In genomic region chr12:21296751-21297406, GRCh38 we compare ENCODE assay signal across 9 cellular contexts. TPM values are rescaled to one million over a fixed set of nuclear protein-coding genes. Genes with fewer than 3 reads are reported as not detected.
DNase-seq lines count a peak whose midpoint lies in the region; ATAC-seq and TF ChIP-seq lines count a peak whose summit lies in the region.
"Had no signal": no experiment of that assay in that cellular context is flagged by ENCODE, and none has a peak within 500 bp of the region (broad histone marks: within the 10 kb centered on the region; RNA-seq: fewer than 3 reads in every experiment).

No MANE protein-coding gene starts in this region.

- DNase-seq in CD4-positive, CD25-positive, alpha-beta regulatory T cell: peak in 2 of 3 donors; percentile 10 to 12
- DNase-seq in RPMI8226 (peak; percentile 14), tibial artery (no peak), NCI-H774 (lab: John Stamatoyannopoulos, UW) (no peak)
- DNase-seq in activated CD8-positive, alpha-beta memory T cell treated with anti-CD3 and anti-CD28 coated beads, Interleukin-2, amount 50 U/mL, for 48 hours: no peak

- H3K27ac ChIP-seq in CD4-positive, CD25-positive, alpha-beta regulatory T cell (ENCODE audit: insufficient read depth, low read length, poor library complexity, severe bottlenecking): no peak overlapping the region
- H3K27ac ChIP-seq in gastroesophageal sphincter (no peak overlapping the region), tibial artery (no peak overlapping the region)
- H3K27ac ChIP-seq: SJSA1 had no signal

- peaks cover 0 to 2% (median under 1%) of the 10 kb centered on the region in 4 donors for H3K4me1 Mint-ChIP-seq in CD4-positive, CD25-positive, alpha-beta regulatory T cell

- no peak overlapping the region for H3K4me3 Mint-ChIP-seq in CD4-positive, CD25-positive, alpha-beta regulatory T cell

- H3K9me3 Mint-ChIP-seq in CD4-positive, CD25-positive, alpha-beta regulatory T cell: no peaks in the 10 kb centered on the region

- no peak for TF ChIP-seq EP300 in gastroesophageal sphincter (IDR thresholded peaks at IDR 0.05)

- no peaks in the 10 kb centered on the region for H3K36me3 ChIP-seq in CD4-positive, CD25-positive, alpha-beta regulatory T cell (ENCODE audit: control insufficient read depth, insufficient read depth, low read length)
- no peaks in the 10 kb centered on the region for H3K36me3 ChIP-seq in gastroesophageal sphincter
- H3K36me3 ChIP-seq in tibial artery: no peaks in the 10 kb centered on the region
- H3K36me3 ChIP-seq: SJSA1 had no signal

- TF ChIP-seq POLR2A in gastroesophageal sphincter (IDR thresholded peaks at IDR 0.05): no peak

- no peaks in the 10 kb centered on the region for H3K36me3 Mint-ChIP-seq in CD4-positive, CD25-positive, alpha-beta regulatory T cell

- no peaks in the 10 kb centered on the region for H3K9me3 ChIP-seq in CD4-positive, CD25-positive, alpha-beta regulatory T cell (ENCODE audit: control insufficient read depth in 2 of 2, low read length in 2 of 2)
- H3K9me3 ChIP-seq in gastroesophageal sphincter: no peaks in the 10 kb centered on the region
- H3K9me3 ChIP-seq in tibial artery: no peaks in the 10 kb centered on the region
- H3K9me3 ChIP-seq: SJSA1 had no signal

- WGBS in gastroesophageal sphincter (ENCODE audit: low coverage in 1 of 2), 2 donors: 20 to 79% methylated on average over 1 to 2 of the region's 4 CpGs

- H3K27me3 ChIP-seq in CD4-positive, CD25-positive, alpha-beta regulatory T cell (ENCODE audit: control insufficient read depth, insufficient read depth, low read length): peaks cover 3% of the 10 kb centered on the region
- H3K27me3 ChIP-seq in gastroesophageal sphincter (no peaks in the 10 kb centered on the region), tibial artery (no peaks in the 10 kb centered on the region)
- H3K27me3 ChIP-seq: SJSA1 had no signal

- no peaks in the 10 kb centered on the region for H3K4me1 ChIP-seq in CD4-positive, CD25-positive, alpha-beta regulatory T cell (ENCODE audit: control insufficient read depth, insufficient read depth, low read length, poor library complexity, severe bottlenecking)
- H3K4me1 ChIP-seq in gastroesophageal sphincter: no peaks in the 10 kb centered on the region
- no peaks in the 10 kb centered on the region for H3K4me1 ChIP-seq in tibial artery
- H3K4me1 ChIP-seq: SJSA1 had no signal

- peak overlapping the region in 1 of 3 donors; percentile 60 for H3K27ac Mint-ChIP-seq in CD4-positive, CD25-positive, alpha-beta regulatory T cell

- TF ChIP-seq CTCF in gastroesophageal sphincter (IDR thresholded peaks at IDR 0.05): peak; percentile 37 to 61 (median 46)
- TF ChIP-seq CTCF in tibial artery (IDR thresholded peaks at IDR 0.05): peak; percentile 45 to 62

- intact Hi-C loops in tibial artery (cut with DNase I; ENCODE audit: low total_unique reads): no loop called here

- peaks cover 22% of the 10 kb centered on the region for H3K27me3 Mint-ChIP-seq in CD4-positive, CD25-positive, alpha-beta regulatory T cell

- ATAC-seq in CD4-positive, CD25-positive, alpha-beta regulatory T cell (ENCODE audit: low read depth in 2 of 2): peak in 1 of 2 donors; percentile 28
- ATAC-seq in GM18502 (IDR thresholded peaks at IDR 0.05; ENCODE audit: poor library complexity, unreplicated experiment) (peak; percentile 75), HG02970 (IDR thresholded peaks at IDR 0.05; ENCODE audit: low FRiP score, unreplicated experiment) (peak; percentile 70), gastroesophageal sphincter (no peak)

- no peak overlapping the region for H3K4me3 ChIP-seq in CD4-positive, CD25-positive, alpha-beta regulatory T cell (ENCODE audit: low read depth, low read length)
- H3K4me3 ChIP-seq in gastroesophageal sphincter: no peak overlapping the region
- H3K4me3 ChIP-seq in tibial artery: no peak overlapping the region
- H3K4me3 ChIP-seq: SJSA1 had no signal

RNA-seq across cellular contexts. Expression of gene SLCO1A2, which starts 37.8 kb away (rescaled TPM):
- total RNA-seq in CD4-positive, CD25-positive, alpha-beta regulatory T cell: not detected
- not detected for polyA plus RNA-seq in CD4-positive, CD25-positive, alpha-beta regulatory T cell
- total RNA-seq in gastroesophageal sphincter: under 1 TPM in 1 of 4 donors, not detected in 3; 0.04 TPM
- total RNA-seq: SJSA1 had no signal

Comparison
In these comparisons a context has a peak if more than half of its experiments do, and no peak if none do; other contexts are left out.
1. DNase-seq: peak in CD4-positive, CD25-positive, alpha-beta regulatory T cell (2 of 3) and RPMI8226 (single experiment); none in tibial artery (0 of 2), NCI-H774 (single experiment) and activated CD8-positive, alpha-beta memory T cell treated with anti-CD3 and anti-CD28 coated beads, Interleukin-2, amount 50 U/mL, for 48 hours (single experiment).